Comparison of ENCODE assay signal across 2 cellular contexts in the genomic region with DNA sequence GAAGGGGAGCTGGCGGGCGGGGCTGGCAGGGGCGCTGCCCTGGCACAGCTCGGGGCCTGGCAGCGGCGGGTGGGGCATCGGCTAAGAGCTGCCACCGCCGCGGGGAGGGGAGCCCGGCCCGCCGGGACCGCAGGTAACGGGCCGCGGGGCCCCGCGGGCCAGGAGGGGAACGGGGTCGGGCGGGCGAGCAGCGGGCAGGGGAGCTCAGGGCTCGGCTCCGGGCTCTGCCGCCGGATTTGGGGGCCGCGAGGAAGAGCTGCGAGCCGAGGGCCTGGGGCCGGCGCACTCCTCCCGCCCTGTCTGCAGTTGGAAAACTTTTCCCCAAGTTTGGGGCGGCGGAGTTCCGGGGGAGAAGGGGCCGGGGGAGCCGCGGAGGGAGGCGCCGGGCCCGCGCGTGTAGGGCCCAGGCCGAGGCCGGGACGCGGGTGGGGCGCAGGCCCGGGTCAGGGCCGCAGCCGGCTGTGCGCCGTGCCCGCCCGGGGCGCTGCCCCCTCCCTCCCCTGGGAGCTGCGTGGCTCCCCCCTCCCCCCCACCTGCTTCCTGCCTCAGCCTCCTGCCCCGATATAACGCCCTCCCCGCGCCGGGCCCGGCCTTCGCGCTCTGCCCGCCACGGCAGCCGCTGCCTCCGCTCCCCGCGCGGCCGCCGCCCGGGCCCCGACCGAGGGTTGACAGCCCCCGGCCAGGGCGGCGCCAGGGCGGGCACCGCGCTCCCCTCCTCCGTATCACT.
TF ChIP-seq lines count a peak whose summit lies in the region.

No MANE protein-coding gene starts in this region.

TF ChIP-seq in K562, 482 proteins besides CTCF, POLR2A, EP300 and RAD21:
- no peak for TF ChIP-seq ZNF41 (CRISPR knock-in tag; conservative IDR thresholded peaks at IDR 0.05)
- TF ChIP-seq, protein P1, sequence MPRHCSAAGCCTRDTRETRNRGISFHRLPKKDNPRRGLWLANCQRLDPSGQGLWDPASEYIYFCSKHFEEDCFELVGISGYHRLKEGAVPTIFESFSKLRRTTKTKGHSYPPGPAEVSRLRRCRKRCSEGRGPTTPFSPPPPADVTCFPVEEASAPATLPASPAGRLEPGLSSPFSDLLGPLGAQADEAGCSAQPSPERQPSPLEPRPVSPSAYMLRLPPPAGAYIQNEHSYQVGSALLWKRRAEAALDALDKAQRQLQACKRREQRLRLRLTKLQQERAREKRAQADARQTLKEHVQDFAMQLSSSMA (CRISPR knock-in tag; IDR thresholded peaks at IDR 0.05), result no peak
- TF ChIP-seq SREBF2 (CRISPR knock-in tag; IDR thresholded peaks at IDR 0.05), result no peak

TF ChIP-seq in HEK293T, 16 proteins besides CTCF, POLR2A, EP300 and RAD21:
- TF ChIP-seq NFRKB (IDR thresholded peaks at IDR 0.05) (no peak), CTBP1 (IDR thresholded peaks at IDR 0.05; ENCODE audit: borderline replicate concordance) (no peak), SP1 (IDR thresholded peaks at IDR 0.05) (no peak), HDGF (IDR thresholded peaks at IDR 0.05; ENCODE audit: borderline replicate concordance) (no peak), SUZ12 (IDR thresholded peaks at IDR 0.05) (no peak), TARDBP (IDR thresholded peaks at IDR 0.05) (no peak), FOXM1 (IDR thresholded peaks at IDR 0.05; ENCODE audit: borderline replicate concordance) (no peak), L3MBTL2 (conservative IDR thresholded peaks at IDR 0.05) (no peak), LEF1 (IDR thresholded peaks at IDR 0.05; ENCODE audit: borderline replicate concordance) (no peak), ARNT (IDR thresholded peaks at IDR 0.05) (no peak), ELF4 (IDR thresholded peaks at IDR 0.05) (no peak), FOXK2 (IDR thresholded peaks at IDR 0.05) (no peak), BHLHE40 (IDR thresholded peaks at IDR 0.05; ENCODE audit: borderline replicate concordance) (no peak), FOXA1 (IDR thresholded peaks at IDR 0.05) (no peak), ZNF384 (IDR thresholded peaks at IDR 0.05) (no peak)
- TF ChIP-seq, protein P2, sequence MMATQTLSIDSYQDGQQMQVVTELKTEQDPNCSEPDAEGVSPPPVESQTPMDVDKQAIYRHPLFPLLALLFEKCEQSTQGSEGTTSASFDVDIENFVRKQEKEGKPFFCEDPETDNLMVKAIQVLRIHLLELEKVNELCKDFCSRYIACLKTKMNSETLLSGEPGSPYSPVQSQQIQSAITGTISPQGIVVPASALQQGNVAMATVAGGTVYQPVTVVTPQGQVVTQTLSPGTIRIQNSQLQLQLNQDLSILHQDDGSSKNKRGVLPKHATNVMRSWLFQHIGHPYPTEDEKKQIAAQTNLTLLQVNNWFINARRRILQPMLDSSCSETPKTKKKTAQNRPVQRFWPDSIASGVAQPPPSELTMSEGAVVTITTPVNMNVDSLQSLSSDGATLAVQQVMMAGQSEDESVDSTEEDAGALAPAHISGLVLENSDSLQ (IDR thresholded peaks at IDR 0.05), result no peak
